ENCODE assay signal across 8 cellular contexts in the genomic region with DNA sequence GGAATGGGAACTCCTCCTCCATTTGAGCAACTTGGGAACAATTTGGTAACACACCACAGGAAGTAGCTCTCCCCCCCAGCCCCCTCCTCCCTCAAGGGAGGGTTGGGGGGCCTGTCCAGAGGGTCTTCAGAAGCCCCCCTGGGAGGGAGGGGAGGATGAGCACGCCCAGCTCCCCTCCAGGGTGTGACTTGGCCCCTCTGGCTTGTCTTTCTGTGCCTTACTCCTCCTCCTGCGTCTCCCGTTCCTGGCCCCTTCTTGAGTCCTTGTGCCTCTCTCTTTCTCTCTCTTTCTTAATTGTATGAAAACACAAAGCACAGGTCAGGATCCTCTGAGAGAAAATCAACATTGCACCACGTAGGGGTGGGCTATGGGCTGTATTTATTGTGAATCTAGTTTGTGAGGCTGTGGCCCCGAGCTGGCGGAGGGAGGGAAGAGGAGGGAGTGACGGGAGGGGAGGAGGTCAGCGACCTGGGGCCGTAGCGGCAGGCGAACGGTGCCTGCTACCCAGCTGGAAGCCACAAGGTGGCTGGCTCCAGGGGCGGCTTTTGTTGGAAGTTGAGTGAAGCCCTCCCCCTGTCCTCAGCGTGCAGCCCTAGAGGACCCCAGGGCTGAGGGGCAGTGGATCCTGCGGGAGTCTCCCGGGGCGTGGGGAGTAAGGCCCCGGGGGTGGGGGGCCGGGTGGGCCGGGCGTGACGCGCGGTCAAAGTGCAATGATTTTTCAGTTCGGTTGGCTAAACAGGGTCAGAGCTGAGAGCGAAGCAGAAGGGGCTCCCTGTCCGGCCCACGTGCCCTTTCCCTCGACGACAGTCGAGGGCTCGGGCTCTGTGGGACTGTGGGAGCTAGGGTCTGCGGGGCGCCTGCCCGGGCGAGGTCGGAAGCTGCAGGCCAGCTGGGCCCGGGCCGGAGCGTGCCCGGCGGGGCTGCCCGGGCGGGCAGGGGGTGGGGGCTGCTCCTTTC. TPM values are rescaled to one million over a fixed set of nuclear protein-coding genes. Genes with fewer than 3 reads are reported as not detected.
DNase-seq lines count a peak whose midpoint lies in the region; ATAC-seq lines count a peak whose summit lies in the region.

No MANE protein-coding gene starts in this region.

- H3K4me3 Mint-ChIP-seq in activated T-helper 17 cell treated with anti-CD3 and anti-CD28 coated beads, Interleukin-2, amount 50 U/mL, for 72 hours, result peak overlapping the region; percentile 56

- DNase-seq in 8988T (peak; percentile 63), HuH-7 (ENCODE audit: low spot score) (peak; percentile 95), left lobe of liver (ENCODE audit: low spot score) (no peak), inferior parietal cortex (ENCODE audit: extremely low spot score) (no peak), NCI-H1417 treated with DMSO at 0.1 percent for 48 hours (lab: John Stamatoyannopoulos, UW) (no peak), NCI-H748 treated with DMSO at 0.1 percent for 48 hours (lab: John Stamatoyannopoulos, UW) (no peak), hypothalamus (lab: John Stamatoyannopoulos, UW) (no peak)

- H3K27ac Mint-ChIP-seq in activated T-helper 17 cell treated with anti-CD3 and anti-CD28 coated beads, Interleukin-2, amount 50 U/mL, for 72 hours, result no peak overlapping the region

- peaks cover 8% of the 10 kb centered on the region for H3K36me3 Mint-ChIP-seq in activated T-helper 17 cell treated with anti-CD3 and anti-CD28 coated beads, Interleukin-2, amount 50 U/mL, for 72 hours (ENCODE audit: low read depth)

- no peak for ATAC-seq in activated T-helper 17 cell treated with anti-CD3 and anti-CD28 coated beads, Interleukin-2, amount 50 U/mL, for 72 hours (replicated peaks)
- peak; percentile 58 for ATAC-seq in left lobe of liver

- H3K4me1 Mint-ChIP-seq in activated T-helper 17 cell treated with anti-CD3 and anti-CD28 coated beads, Interleukin-2, amount 50 U/mL, for 72 hours, result peaks cover 20% of the 10 kb centered on the region

- H3K27me3 Mint-ChIP-seq in activated T-helper 17 cell treated with anti-CD3 and anti-CD28 coated beads, Interleukin-2, amount 50 U/mL, for 72 hours, result peaks cover 14% of the 10 kb centered on the region

- no peaks in the 10 kb centered on the region for H3K9me3 Mint-ChIP-seq in activated T-helper 17 cell treated with anti-CD3 and anti-CD28 coated beads, Interleukin-2, amount 50 U/mL, for 72 hours

RNA-seq across cellular contexts. Expression of a gene that starts 6.4 kb away (rescaled TPM):
- 1 to 10 TPM; 1.1 to 1.6 TPM for total RNA-seq in activated T-helper 17 cell treated with anti-CD3 and anti-CD28 coated beads, Interleukin-2, amount 50 U/mL, for 72 hours
- total RNA-seq in left lobe of liver, result 1.5 TPM

RNA-seq across cellular contexts. Expression of a gene that starts 20.3 kb away (rescaled TPM):
- 10 to 100 TPM; 66.4 to 83.2 TPM for total RNA-seq in activated T-helper 17 cell treated with anti-CD3 and anti-CD28 coated beads, Interleukin-2, amount 50 U/mL, for 72 hours
- total RNA-seq in left lobe of liver, result 15.8 TPM

RNA-seq across cellular contexts. Expression of a gene that starts 21.9 kb away (rescaled TPM):
- 10 to 100 TPM; 70.8 to 80.6 TPM for total RNA-seq in activated T-helper 17 cell treated with anti-CD3 and anti-CD28 coated beads, Interleukin-2, amount 50 U/mL, for 72 hours
- total RNA-seq in left lobe of liver, result 26.7 TPM

RNA-seq across cellular contexts. Expression of a gene that starts 54.0 kb away (rescaled TPM):
- total RNA-seq in activated T-helper 17 cell treated with anti-CD3 and anti-CD28 coated beads, Interleukin-2, amount 50 U/mL, for 72 hours, result 10 to 100 TPM; 76.4 to 91.3 TPM
- 22.7 TPM for total RNA-seq in left lobe of liver

RNA-seq across cellular contexts. Expression of a gene that starts 54.0 kb away (rescaled TPM):
- total RNA-seq in activated T-helper 17 cell treated with anti-CD3 and anti-CD28 coated beads, Interleukin-2, amount 50 U/mL, for 72 hours, result 100 to 1,000 TPM in 1 of 2 donors, 10 to 100 TPM in 1; 85.9 to 140 TPM
- 26.5 TPM for total RNA-seq in left lobe of liver

Comparison
In these comparisons a context has a peak if more than half of its experiments do, and no peak if none do; other contexts are left out.
1. DNase-seq: peak in 8988T (single experiment) and HuH-7 (single experiment); none in left lobe of liver (single experiment), inferior parietal cortex (single experiment), NCI-H1417 treated with DMSO at 0.1 percent for 48 hours (single experiment), NCI-H748 treated with DMSO at 0.1 percent for 48 hours (single experiment) and hypothalamus (0 of 51).